In the genomic region with DNA sequence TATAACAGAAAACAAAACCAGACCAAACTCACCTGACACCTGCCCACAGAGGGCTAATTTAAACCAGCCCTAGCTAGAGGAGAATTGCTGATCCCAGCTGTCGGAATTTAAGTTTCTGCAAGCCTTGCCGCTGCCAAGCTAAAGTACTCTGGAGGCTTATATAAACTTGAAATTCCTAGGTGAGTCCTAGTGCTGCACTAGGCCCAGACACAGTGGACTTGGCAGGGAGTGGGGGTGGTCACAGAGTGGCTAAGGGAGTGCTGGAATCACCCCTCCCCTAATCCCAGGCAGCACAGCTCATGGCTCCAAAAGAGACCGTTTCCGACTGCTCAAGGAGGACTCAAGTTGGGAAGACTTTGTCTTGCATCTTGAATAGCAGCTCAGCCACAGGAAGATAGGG, we compare ENCODE assay signal across 7 cellular contexts. TPM values are rescaled to one million over a fixed set of nuclear protein-coding genes. Genes with fewer than 3 reads are reported as not detected.
"Had no signal": no experiment of that assay in that cellular context is flagged by ENCODE, and none has a peak within 500 bp of the region (broad histone marks: within the 10 kb centered on the region; RNA-seq: fewer than 3 reads in every experiment).

No MANE protein-coding gene starts in this region.

- DNase-seq: H9, HCEC 1CT, IMR-90 had no signal

- H3K9me3 Mint-ChIP-seq: GM23338, H9 had no signal

- H3K4me1 Mint-ChIP-seq: GM23338, H9 had no signal

- H3K4me3 Mint-ChIP-seq: GM23338, H9 had no signal

- H3K4me3 ChIP-seq: GM23338, K562 had no signal

- H3K27ac Mint-ChIP-seq: GM23338, H9 had no signal

RNA-seq across cellular contexts. Expression of a gene that starts 17.6 kb away (rescaled TPM):
- total RNA-seq: GM23338, H1, H9, HT-29, IMR-90, K562 had no signal
